8 cellular contexts compared by ENCODE assay signal in the genomic region with DNA sequence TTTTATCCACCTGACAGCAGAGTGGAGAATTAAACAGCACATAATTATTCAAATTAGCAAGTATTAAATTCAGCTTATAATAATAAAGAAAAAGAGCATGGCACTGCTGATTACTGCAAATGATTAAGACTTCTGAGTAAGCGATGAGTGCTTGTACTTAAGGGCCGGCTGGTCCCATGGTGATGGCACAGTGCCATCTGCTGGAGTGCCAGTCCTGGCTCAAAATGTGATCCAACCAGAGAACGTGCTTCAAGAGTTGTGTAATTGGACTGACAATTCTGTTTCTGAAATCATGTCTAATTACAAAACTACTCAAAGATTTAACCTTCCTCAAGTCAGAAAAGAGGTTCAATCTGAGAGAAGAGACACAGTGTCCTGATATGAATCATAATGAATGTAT.
DNase-seq lines count a peak whose midpoint lies in the region; ATAC-seq and TF ChIP-seq lines count a peak whose summit lies in the region.

No MANE protein-coding gene starts in this region.

- TF ChIP-seq CTCF in 22Rv1 (IDR thresholded peaks at IDR 0.05) (peak; percentile 77), GM06990 (IDR thresholded peaks at IDR 0.05; ENCODE audit: insufficient read depth, low read length, poor library complexity, severe bottlenecking) (peak; percentile 72), WERI-Rb-1 (IDR thresholded peaks at IDR 0.05; ENCODE audit: low read depth, low read length) (peak; percentile 81), cardiac muscle cell (IDR thresholded peaks at IDR 0.05; ENCODE audit: low read depth, low read length) (peak; percentile 34)

- H3K4me3 ChIP-seq in GM06990 (replicated peaks; ENCODE audit: low read depth, low read length): no peak overlapping the region
- no peak overlapping the region for H3K4me3 ChIP-seq in WERI-Rb-1 (ENCODE audit: low read depth, low read length)
- no peak overlapping the region for H3K4me3 ChIP-seq in cardiac muscle cell

- H3K36me3 ChIP-seq in GM06990 (ENCODE audit: control insufficient read depth, insufficient read depth, low read length): no peaks in the 10 kb centered on the region
- no peaks in the 10 kb centered on the region for H3K36me3 ChIP-seq in WERI-Rb-1
- no peaks in the 10 kb centered on the region for H3K36me3 ChIP-seq in cardiac muscle cell

- H3K27ac ChIP-seq in 22Rv1 (no peak overlapping the region), WERI-Rb-1 (no peak overlapping the region), cardiac muscle cell (no peak overlapping the region)

- DNase-seq in GM06990 (ENCODE audit: extremely low read depth, insufficient read length) (peak; percentile 13), NCI-H2107 (lab: John Stamatoyannopoulos, UW) (peak; percentile 51), WERI-Rb-1 (peak; percentile 45), cardiac muscle cell (ENCODE audit: low read depth in 1 of 2, low spot score in 1 of 2) (peak; percentile 53 to 68)
- DNase-seq in stimulated activated CD4-positive, alpha-beta T cell treated with anti-CD3 and anti-CD28 coated beads, Interleukin-4, amount 100 ng/mL, for 48 hours (ENCODE audit: low read depth in 2 of 2): peak; percentile 6 to 19

- H3K9me3 ChIP-seq in WERI-Rb-1 (ENCODE audit: severe bottlenecking): no peaks in the 10 kb centered on the region
- H3K9me3 ChIP-seq in cardiac muscle cell (ENCODE audit: low read depth): no peaks in the 10 kb centered on the region

- H3K4me1 ChIP-seq in cardiac muscle cell (ENCODE audit: low read depth): no peaks in the 10 kb centered on the region

- ATAC-seq in HG03025 (IDR thresholded peaks at IDR 0.05; ENCODE audit: low FRiP score, unreplicated experiment): peak; percentile 57
- no peak for ATAC-seq in HG03439 (IDR thresholded peaks at IDR 0.05; ENCODE audit: unreplicated experiment)

- H3K27me3 ChIP-seq in GM06990 (replicated peaks; ENCODE audit: control insufficient read depth, insufficient read depth, low read length): no peaks in the 10 kb centered on the region
- no peaks in the 10 kb centered on the region for H3K27me3 ChIP-seq in WERI-Rb-1 (ENCODE audit: insufficient read depth, low read depth, severe bottlenecking)
- no peaks in the 10 kb centered on the region for H3K27me3 ChIP-seq in cardiac muscle cell
